Comparison of ENCODE assay signal across 18 cellular contexts in genomic region chr9:92977279-92977678, GRCh38. TPM values are rescaled to one million over a fixed set of nuclear protein-coding genes. Genes with fewer than 3 reads are reported as not detected.
A peak's percentile ranks its signal among the peaks of the same experiment; 100 is the strongest.
DNase-seq lines count a peak whose midpoint lies in the region; ATAC-seq lines count a peak whose summit lies in the region.
"Had no signal": no experiment of that assay in that cellular context is flagged by ENCODE, and none has a peak within 500 bp of the region (broad histone marks: within the 10 kb centered on the region; RNA-seq: fewer than 3 reads in every experiment).

No MANE protein-coding gene starts in this region.

- no peak for ATAC-seq in stimulated activated naive CD8-positive, alpha-beta T cell treated with anti-CD3 and anti-CD28 coated beads, Interleukin-15, amount 100 ng/mL, for 72 hours
- ATAC-seq in stimulated activated naive CD8-positive, alpha-beta T cell treated with anti-CD3 and anti-CD28 coated beads, Interleukin-15, Interleukin-2, amounts not matched to agents 100 U/mL and 50 U/mL, for 24 hours, result no peak
- ATAC-seq in activated T-helper 17 cell treated with anti-CD3 and anti-CD28 coated beads, Interleukin-2, amount 50 U/mL, for 72 hours (replicated peaks), result no peak
- no peak for ATAC-seq in naive B cell (ENCODE audit: low read depth in 2 of 2)
- no peak for ATAC-seq in GM18858 (IDR thresholded peaks at IDR 0.05; ENCODE audit: unreplicated experiment)
- ATAC-seq: esophagus mucosa, HCT116, left colon, WTC11 had no signal

- peak overlapping the region; percentile 72 to 84 for H3K27ac Mint-ChIP-seq in stimulated activated naive CD8-positive, alpha-beta T cell treated with anti-CD3 and anti-CD28 coated beads, Interleukin-15, amount 100 ng/mL, for 72 hours
- peak overlapping the region; percentile 78 for H3K27ac Mint-ChIP-seq in activated T-helper 17 cell treated with anti-CD3 and anti-CD28 coated beads, Interleukin-2, amount 50 U/mL, for 72 hours
- H3K27ac Mint-ChIP-seq in naive B cell, result peak overlapping the region in 4 of 6 donors; percentile 29 to 73 (median 53)
- H3K27ac Mint-ChIP-seq: WTC11 had no signal

- H3K9me3 Mint-ChIP-seq in stimulated activated naive CD8-positive, alpha-beta T cell treated with anti-CD3 and anti-CD28 coated beads, Interleukin-15, amount 100 ng/mL, for 72 hours, result peaks cover 9 to 10% of the 10 kb centered on the region in 2 donors
- H3K9me3 Mint-ChIP-seq in activated T-helper 17 cell treated with anti-CD3 and anti-CD28 coated beads, Interleukin-2, amount 50 U/mL, for 72 hours, result peaks cover 5% of the 10 kb centered on the region
- H3K9me3 Mint-ChIP-seq in naive B cell, result no peaks in the 10 kb centered on the region

- no peak for DNase-seq in stimulated activated naive CD8-positive, alpha-beta T cell treated with anti-CD3 and anti-CD28 coated beads, Interleukin-15, amount 100 ng/mL, for 72 hours
- DNase-seq in stimulated activated naive CD8-positive, alpha-beta T cell treated with anti-CD3 and anti-CD28 coated beads, Interleukin-15, Interleukin-2, amounts not matched to agents 100 U/mL and 50 U/mL, for 24 hours, result no peak
- DNase-seq in naive B cell, result no peak
- no peak for DNase-seq in kidney tubule cell (ENCODE audit: low spot score)
- no peak for DNase-seq in NCI-H510A treated with DMSO at 0.1 percent for 48 hours (lab: John Stamatoyannopoulos, UW)
- DNase-seq: activated CD8-positive, alpha-beta memory T cell treated with anti-CD3 and anti-CD28 coated beads, Interleukin-2, amount 50 U/mL, for 4 hours; adrenal gland; left colon; NCI-H2029; NCI-H524 treated with DMSO at 0.1 percent for 48 hours; SHP77; stimulated activated naive CD4-positive, alpha-beta T cell had no signal

- no peaks in the 10 kb centered on the region for H3K27me3 Mint-ChIP-seq in stimulated activated naive CD8-positive, alpha-beta T cell treated with anti-CD3 and anti-CD28 coated beads, Interleukin-15, amount 100 ng/mL, for 72 hours
- no peaks in the 10 kb centered on the region for H3K27me3 Mint-ChIP-seq in activated T-helper 17 cell treated with anti-CD3 and anti-CD28 coated beads, Interleukin-2, amount 50 U/mL, for 72 hours
- no peaks in the 10 kb centered on the region for H3K27me3 Mint-ChIP-seq in naive B cell

- H3K36me3 Mint-ChIP-seq in activated T-helper 17 cell treated with anti-CD3 and anti-CD28 coated beads, Interleukin-2, amount 50 U/mL, for 72 hours (ENCODE audit: low read depth), result peaks cover 95% of the 10 kb centered on the region
- peaks cover 18 to 27% of the 10 kb centered on the region in 2 donors for H3K36me3 Mint-ChIP-seq in naive B cell

- H3K4me3 Mint-ChIP-seq in stimulated activated naive CD8-positive, alpha-beta T cell treated with anti-CD3 and anti-CD28 coated beads, Interleukin-15, amount 100 ng/mL, for 72 hours, result peak overlapping the region in 1 of 2 donors; percentile 35
- peak overlapping the region; percentile 51 for H3K4me3 Mint-ChIP-seq in activated T-helper 17 cell treated with anti-CD3 and anti-CD28 coated beads, Interleukin-2, amount 50 U/mL, for 72 hours
- peak overlapping the region in 3 of 8 donors; percentile 26 to 78 (median 64) for H3K4me3 Mint-ChIP-seq in naive B cell
- H3K4me3 Mint-ChIP-seq: WTC11 had no signal

- H3K4me1 Mint-ChIP-seq in stimulated activated naive CD8-positive, alpha-beta T cell treated with anti-CD3 and anti-CD28 coated beads, Interleukin-15, amount 100 ng/mL, for 72 hours, result peaks cover 93% of the 10 kb centered on the region
- peaks cover 61% of the 10 kb centered on the region for H3K4me1 Mint-ChIP-seq in activated T-helper 17 cell treated with anti-CD3 and anti-CD28 coated beads, Interleukin-2, amount 50 U/mL, for 72 hours
- peaks cover 59 to 85% (median 73%) of the 10 kb centered on the region in 3 donors for H3K4me1 Mint-ChIP-seq in naive B cell

RNA-seq across cellular contexts. Expression of gene FGD3, which starts 30.0 kb away (rescaled TPM):
- 10 to 100 TPM; 70.6 to 80.2 TPM for total RNA-seq in activated T-helper 17 cell treated with anti-CD3 and anti-CD28 coated beads, Interleukin-2, amount 50 U/mL, for 72 hours
- polyA plus RNA-seq in naive B cell (ENCODE audit: low read depth in 6 of 6), result 100 to 1,000 TPM in 1 of 6 donors, 10 to 100 TPM in 5; 37.0 to 115 (median 65.8) TPM
- polyA plus RNA-seq: cardiac muscle cell had no signal
